In the genomic region with DNA sequence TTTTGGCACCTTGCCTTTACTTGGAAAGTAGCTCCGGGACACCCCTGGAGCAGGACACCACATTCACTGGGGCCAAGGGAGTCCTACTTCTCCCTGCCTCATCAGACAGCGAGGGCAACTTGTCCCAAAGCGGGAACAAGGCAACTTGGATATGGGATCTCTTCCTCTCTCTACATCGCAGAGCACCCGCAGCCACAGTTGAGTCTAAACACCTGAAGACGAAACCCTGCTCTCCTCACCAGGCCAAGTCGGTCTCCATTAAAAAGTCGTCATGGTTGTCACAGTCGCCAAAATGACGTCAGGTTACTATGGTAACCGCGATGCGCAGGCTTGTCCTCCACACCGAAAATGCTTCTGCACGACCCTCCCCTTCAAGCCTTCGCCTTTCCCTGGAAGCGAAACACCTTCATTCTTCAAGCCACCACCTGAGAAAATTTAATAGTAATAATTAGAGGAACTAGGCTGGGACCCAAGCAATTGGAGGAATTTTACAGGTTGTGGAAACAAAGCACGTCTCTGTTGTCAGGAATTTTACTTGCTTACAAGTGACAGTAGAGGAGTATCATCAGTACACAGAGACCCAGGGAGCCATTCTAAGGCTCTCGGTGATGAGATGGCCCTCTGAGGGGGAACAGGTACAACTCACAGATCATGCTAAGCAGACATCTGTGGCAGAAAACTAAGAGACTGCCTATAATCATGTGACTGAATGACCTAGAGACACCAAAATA, we compare ENCODE assay signal across 1 cellular context.
TF ChIP-seq lines count a peak whose summit lies in the region.

No MANE protein-coding gene starts in this region.

TF ChIP-seq in GM12878, 131 proteins besides CTCF, POLR2A, EP300 and RAD21 (continues in another document):
- no peak for TF ChIP-seq MYB (IDR thresholded peaks at IDR 0.05; ENCODE audit: borderline replicate concordance, low read depth, low read length)
- peak; percentile 97 for TF ChIP-seq BMI1 (IDR thresholded peaks at IDR 0.05; ENCODE audit: borderline replicate concordance)
- TF ChIP-seq RELA (IDR thresholded peaks at IDR 0.05; ENCODE audit: borderline replicate concordance, partially characterized antibody): no peak
- no peak for TF ChIP-seq FOXK2 (IDR thresholded peaks at IDR 0.05)
- TF ChIP-seq ZZZ3 (IDR thresholded peaks at IDR 0.05; ENCODE audit: control insufficient read depth, insufficient read length, low read depth): no peak
- no peak for TF ChIP-seq PAX5 (IDR thresholded peaks at IDR 0.05; ENCODE audit: borderline replicate concordance, low read depth, low read length)
- no peak for TF ChIP-seq ETV6 (conservative IDR thresholded peaks at IDR 0.05 in 1 of 2, IDR thresholded peaks at IDR 0.05 in 1 of 2; ENCODE audit: borderline replicate concordance in 1 of 2, low read depth in 1 of 2)
- no peak for TF ChIP-seq IKZF2 (IDR thresholded peaks at IDR 0.05)
- no peak for TF ChIP-seq ZNF687 (IDR thresholded peaks at IDR 0.05)
- TF ChIP-seq YY1 (IDR thresholded peaks at IDR 0.05; ENCODE audit: low read depth, low read length): peak; percentile 59; the same call in 1 of the 2 replicates
- no peak for TF ChIP-seq RFX5 (IDR thresholded peaks at IDR 0.05; ENCODE audit: low read depth, low read length)
- TF ChIP-seq PAX8 (IDR thresholded peaks at IDR 0.05): no peak
- TF ChIP-seq NR2C2 (IDR thresholded peaks at IDR 0.05; ENCODE audit: borderline replicate concordance, control insufficient read depth, insufficient read length, low read depth): no peak
- no peak for TF ChIP-seq CBX5 (IDR thresholded peaks at IDR 0.05; ENCODE audit: low read depth)
- no peak for TF ChIP-seq MEF2B (IDR thresholded peaks at IDR 0.05; ENCODE audit: partially characterized antibody, poor library complexity, severe bottlenecking)
- no peak for TF ChIP-seq YBX1 (IDR thresholded peaks at IDR 0.05)
- TF ChIP-seq, protein P1, sequence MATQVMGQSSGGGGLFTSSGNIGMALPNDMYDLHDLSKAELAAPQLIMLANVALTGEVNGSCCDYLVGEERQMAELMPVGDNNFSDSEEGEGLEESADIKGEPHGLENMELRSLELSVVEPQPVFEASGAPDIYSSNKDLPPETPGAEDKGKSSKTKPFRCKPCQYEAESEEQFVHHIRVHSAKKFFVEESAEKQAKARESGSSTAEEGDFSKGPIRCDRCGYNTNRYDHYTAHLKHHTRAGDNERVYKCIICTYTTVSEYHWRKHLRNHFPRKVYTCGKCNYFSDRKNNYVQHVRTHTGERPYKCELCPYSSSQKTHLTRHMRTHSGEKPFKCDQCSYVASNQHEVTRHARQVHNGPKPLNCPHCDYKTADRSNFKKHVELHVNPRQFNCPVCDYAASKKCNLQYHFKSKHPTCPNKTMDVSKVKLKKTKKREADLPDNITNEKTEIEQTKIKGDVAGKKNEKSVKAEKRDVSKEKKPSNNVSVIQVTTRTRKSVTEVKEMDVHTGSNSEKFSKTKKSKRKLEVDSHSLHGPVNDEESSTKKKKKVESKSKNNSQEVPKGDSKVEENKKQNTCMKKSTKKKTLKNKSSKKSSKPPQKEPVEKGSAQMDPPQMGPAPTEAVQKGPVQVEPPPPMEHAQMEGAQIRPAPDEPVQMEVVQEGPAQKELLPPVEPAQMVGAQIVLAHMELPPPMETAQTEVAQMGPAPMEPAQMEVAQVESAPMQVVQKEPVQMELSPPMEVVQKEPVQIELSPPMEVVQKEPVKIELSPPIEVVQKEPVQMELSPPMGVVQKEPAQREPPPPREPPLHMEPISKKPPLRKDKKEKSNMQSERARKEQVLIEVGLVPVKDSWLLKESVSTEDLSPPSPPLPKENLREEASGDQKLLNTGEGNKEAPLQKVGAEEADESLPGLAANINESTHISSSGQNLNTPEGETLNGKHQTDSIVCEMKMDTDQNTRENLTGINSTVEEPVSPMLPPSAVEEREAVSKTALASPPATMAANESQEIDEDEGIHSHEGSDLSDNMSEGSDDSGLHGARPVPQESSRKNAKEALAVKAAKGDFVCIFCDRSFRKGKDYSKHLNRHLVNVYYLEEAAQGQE (IDR thresholded peaks at IDR 0.05; ENCODE audit: low read depth, low read length): no peak
- TF ChIP-seq POLR2AphosphoS5 (IDR thresholded peaks at IDR 0.05; ENCODE audit: low read length): 0 out of 2 replicates have a peak, but pooled peaks have one; percentile 51
- no peak for TF ChIP-seq NFYA (IDR thresholded peaks at IDR 0.05; ENCODE audit: borderline replicate concordance, low read depth, low read length)
- TF ChIP-seq DPF2 (IDR thresholded peaks at IDR 0.05): no peak
- TF ChIP-seq CHD1 (IDR thresholded peaks at IDR 0.05; ENCODE audit: low read depth, low read length): no peak
- TF ChIP-seq FOXM1 (IDR thresholded peaks at IDR 0.05; ENCODE audit: low read depth, low read length): no peak
- TF ChIP-seq, protein P2, sequence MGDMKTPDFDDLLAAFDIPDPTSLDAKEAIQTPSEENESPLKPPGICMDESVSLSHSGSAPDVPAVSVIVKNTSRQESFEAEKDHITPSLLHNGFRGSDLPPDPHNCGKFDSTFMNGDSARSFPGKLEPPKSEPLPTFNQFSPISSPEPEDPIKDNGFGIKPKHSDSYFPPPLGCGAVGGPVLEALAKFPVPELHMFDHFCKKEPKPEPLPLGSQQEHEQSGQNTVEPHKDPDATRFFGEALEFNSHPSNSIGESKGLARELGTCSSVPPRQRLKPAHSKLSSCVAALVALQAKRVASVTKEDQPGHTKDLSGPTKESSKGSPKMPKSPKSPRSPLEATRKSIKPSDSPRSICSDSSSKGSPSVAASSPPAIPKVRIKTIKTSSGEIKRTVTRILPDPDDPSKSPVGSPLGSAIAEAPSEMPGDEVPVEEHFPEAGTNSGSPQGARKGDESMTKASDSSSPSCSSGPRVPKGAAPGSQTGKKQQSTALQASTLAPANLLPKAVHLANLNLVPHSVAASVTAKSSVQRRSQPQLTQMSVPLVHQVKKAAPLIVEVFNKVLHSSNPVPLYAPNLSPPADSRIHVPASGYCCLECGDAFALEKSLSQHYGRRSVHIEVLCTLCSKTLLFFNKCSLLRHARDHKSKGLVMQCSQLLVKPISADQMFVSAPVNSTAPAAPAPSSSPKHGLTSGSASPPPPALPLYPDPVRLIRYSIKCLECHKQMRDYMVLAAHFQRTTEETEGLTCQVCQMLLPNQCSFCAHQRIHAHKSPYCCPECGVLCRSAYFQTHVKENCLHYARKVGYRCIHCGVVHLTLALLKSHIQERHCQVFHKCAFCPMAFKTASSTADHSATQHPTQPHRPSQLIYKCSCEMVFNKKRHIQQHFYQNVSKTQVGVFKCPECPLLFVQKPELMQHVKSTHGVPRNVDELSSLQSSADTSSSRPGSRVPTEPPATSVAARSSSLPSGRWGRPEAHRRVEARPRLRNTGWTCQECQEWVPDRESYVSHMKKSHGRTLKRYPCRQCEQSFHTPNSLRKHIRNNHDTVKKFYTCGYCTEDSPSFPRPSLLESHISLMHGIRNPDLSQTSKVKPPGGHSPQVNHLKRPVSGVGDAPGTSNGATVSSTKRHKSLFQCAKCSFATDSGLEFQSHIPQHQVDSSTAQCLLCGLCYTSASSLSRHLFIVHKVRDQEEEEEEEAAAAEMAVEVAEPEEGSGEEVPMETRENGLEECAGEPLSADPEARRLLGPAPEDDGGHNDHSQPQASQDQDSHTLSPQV (IDR thresholded peaks at IDR 0.05): no peak
- peak; percentile 99 for TF ChIP-seq CREB1 (IDR thresholded peaks at IDR 0.05; ENCODE audit: low read depth)
- TF ChIP-seq ZNF622 (IDR thresholded peaks at IDR 0.05): no peak
- no peak for TF ChIP-seq SKIL (IDR thresholded peaks at IDR 0.05; ENCODE audit: low read depth, poor library complexity, severe bottlenecking)
- TF ChIP-seq ZNF384 (IDR thresholded peaks at IDR 0.05; ENCODE audit: borderline replicate concordance, low read depth, low read length): no peak
- TF ChIP-seq SREBF1 (IDR thresholded peaks at IDR 0.05; ENCODE audit: low read length): no peak
- TF ChIP-seq, protein P3, sequence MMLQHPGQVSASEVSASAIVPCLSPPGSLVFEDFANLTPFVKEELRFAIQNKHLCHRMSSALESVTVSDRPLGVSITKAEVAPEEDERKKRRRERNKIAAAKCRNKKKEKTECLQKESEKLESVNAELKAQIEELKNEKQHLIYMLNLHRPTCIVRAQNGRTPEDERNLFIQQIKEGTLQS (IDR thresholded peaks at IDR 0.05; ENCODE audit: borderline replicate concordance, extremely low read depth, low read depth, low read length): peak; percentile 53; the same call in 1 of the 2 replicates
- TF ChIP-seq, protein P4, sequence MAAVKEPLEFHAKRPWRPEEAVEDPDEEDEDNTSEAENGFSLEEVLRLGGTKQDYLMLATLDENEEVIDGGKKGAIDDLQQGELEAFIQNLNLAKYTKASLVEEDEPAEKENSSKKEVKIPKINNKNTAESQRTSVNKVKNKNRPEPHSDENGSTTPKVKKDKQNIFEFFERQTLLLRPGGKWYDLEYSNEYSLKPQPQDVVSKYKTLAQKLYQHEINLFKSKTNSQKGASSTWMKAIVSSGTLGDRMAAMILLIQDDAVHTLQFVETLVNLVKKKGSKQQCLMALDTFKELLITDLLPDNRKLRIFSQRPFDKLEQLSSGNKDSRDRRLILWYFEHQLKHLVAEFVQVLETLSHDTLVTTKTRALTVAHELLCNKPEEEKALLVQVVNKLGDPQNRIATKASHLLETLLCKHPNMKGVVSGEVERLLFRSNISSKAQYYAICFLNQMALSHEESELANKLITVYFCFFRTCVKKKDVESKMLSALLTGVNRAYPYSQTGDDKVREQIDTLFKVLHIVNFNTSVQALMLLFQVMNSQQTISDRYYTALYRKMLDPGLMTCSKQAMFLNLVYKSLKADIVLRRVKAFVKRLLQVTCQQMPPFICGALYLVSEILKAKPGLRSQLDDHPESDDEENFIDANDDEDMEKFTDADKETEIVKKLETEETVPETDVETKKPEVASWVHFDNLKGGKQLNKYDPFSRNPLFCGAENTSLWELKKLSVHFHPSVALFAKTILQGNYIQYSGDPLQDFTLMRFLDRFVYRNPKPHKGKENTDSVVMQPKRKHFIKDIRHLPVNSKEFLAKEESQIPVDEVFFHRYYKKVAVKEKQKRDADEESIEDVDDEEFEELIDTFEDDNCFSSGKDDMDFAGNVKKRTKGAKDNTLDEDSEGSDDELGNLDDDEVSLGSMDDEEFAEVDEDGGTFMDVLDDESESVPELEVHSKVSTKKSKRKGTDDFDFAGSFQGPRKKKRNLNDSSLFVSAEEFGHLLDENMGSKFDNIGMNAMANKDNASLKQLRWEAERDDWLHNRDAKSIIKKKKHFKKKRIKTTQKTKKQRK (IDR thresholded peaks at IDR 0.05; ENCODE audit: low read depth, low read length): no peak
- TF ChIP-seq CBFB (IDR thresholded peaks at IDR 0.05; ENCODE audit: low read depth): no peak
- TF ChIP-seq ZSCAN29 (IDR thresholded peaks at IDR 0.05): no peak
- no peak for TF ChIP-seq ZNF274 (IDR thresholded peaks at IDR 0.05; ENCODE audit: insufficient read depth, insufficient read length)
- TF ChIP-seq, protein P5, sequence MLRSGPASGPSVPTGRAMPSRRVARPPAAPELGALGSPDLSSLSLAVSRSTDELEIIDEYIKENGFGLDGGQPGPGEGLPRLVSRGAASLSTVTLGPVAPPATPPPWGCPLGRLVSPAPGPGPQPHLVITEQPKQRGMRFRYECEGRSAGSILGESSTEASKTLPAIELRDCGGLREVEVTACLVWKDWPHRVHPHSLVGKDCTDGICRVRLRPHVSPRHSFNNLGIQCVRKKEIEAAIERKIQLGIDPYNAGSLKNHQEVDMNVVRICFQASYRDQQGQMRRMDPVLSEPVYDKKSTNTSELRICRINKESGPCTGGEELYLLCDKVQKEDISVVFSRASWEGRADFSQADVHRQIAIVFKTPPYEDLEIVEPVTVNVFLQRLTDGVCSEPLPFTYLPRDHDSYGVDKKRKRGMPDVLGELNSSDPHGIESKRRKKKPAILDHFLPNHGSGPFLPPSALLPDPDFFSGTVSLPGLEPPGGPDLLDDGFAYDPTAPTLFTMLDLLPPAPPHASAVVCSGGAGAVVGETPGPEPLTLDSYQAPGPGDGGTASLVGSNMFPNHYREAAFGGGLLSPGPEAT (IDR thresholded peaks at IDR 0.05; ENCODE audit: low read depth): no peak
- no peak for TF ChIP-seq TCF7 (IDR thresholded peaks at IDR 0.05; ENCODE audit: borderline replicate concordance)
- TF ChIP-seq STAT3 (IDR thresholded peaks at IDR 0.05; ENCODE audit: low read depth, low read length): no peak
- no peak for TF ChIP-seq ZNF217 (IDR thresholded peaks at IDR 0.05)
- TF ChIP-seq NR2F1 (conservative IDR thresholded peaks at IDR 0.05): no peak
- peak; percentile 43; the same call in 1 of the 2 replicates for TF ChIP-seq HCFC1 (IDR thresholded peaks at IDR 0.05; ENCODE audit: low read length)
- peak; percentile 91 for TF ChIP-seq ATF7 (IDR thresholded peaks at IDR 0.05; ENCODE audit: low read depth)
